In the genomic region with DNA sequence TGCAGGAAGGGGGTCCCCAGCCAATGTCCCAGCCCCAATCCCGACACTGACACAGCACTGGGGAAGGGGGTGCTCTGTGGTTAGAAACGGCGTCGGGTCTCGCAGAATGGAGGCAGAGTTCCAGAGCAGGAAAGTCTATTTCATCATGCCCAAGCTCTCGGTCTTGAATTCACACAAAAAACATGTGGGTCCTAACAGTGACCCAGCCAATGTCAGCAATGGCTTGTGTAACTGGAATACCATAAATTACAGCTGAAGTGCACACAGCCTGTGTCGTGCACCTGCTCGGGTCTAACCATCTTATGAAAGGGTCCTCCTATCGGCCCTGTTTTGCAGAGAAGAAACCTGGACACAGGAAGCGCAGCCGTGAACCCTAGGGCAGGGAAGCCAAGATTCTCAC, we compare ENCODE assay signal across 22 cellular contexts.
"Had no signal": no experiment of that assay in that cellular context is flagged by ENCODE, and none has a peak within 500 bp of the region (broad histone marks: within the 10 kb centered on the region; RNA-seq: fewer than 3 reads in every experiment).

No MANE protein-coding gene starts in this region.

- H2AFZ ChIP-seq: hepatocyte had no signal

- ATAC-seq: activated CD8-positive, alpha-beta T cell treated with anti-CD3 and anti-CD28 coated beads, Interleukin-2, amount 10 ng/mL, durations not matched to agents 7 days and 5 days; activated T-helper 17 cell treated with anti-CD3 and anti-CD28 coated beads, Interleukin-2, amount 50 U/mL, for 72 hours; effector memory CD8-positive, alpha-beta T cell; esophagus mucosa; left ventricle myocardium superior; natural killer cell had no signal

- H3K79me2 ChIP-seq: hepatocyte had no signal

- H3K36me3 ChIP-seq: adrenal gland, ascending aorta, brain microvascular endothelial cell, prostate gland, tibial artery had no signal

- H3K27me3 ChIP-seq: ascending aorta, brain microvascular endothelial cell, hepatocyte had no signal

- DNase-seq: activated CD4-positive, alpha-beta T cell treated with anti-CD3 and anti-CD28 coated beads, Interleukin-2, amount 10 ng/mL, durations not matched to agents 7 days and 5 days; activated CD4-positive, CD25-positive, alpha-beta regulatory T cell treated with anti-CD3 and anti-CD28 coated beads, Interleukin-2, amount 50 U/mL, for 72 hours; activated CD8-positive, alpha-beta T cell treated with anti-CD3 and anti-CD28 coated beads, Interleukin-2, amount 10 ng/mL, durations not matched to agents 7 days and 5 days; activated T-cell treated with anti-CD3 and anti-CD28 coated beads, Interleukin-2, amount 50 U/mL, for 24 hours; adrenal gland; brain microvascular endothelial cell; effector memory CD8-positive, alpha-beta T cell; foreskin melanocyte; immature natural killer cell; kidney glomerular epithelial cell; left ventricle myocardium superior; mammary epithelial cell; natural killer cell; stimulated activated CD4-positive, alpha-beta T cell treated with anti-CD3 and anti-CD28 coated beads, Interleukin-4, amount 100 ng/mL, for 24 hours; stimulated activated naive CD4-positive, alpha-beta T cell treated with Interleukin-2 at 50 U/mL for 16 hours had no signal

- H3K4me2 ChIP-seq: hepatocyte had no signal

- H3K4me3 ChIP-seq: adrenal gland, ascending aorta, hepatocyte, prostate gland, tibial artery had no signal

- H3K9me3 ChIP-seq: adrenal gland, ascending aorta, prostate gland, tibial artery had no signal

- H3K27ac ChIP-seq: adrenal gland, ascending aorta, brain microvascular endothelial cell, hepatocyte, prostate gland, tibial artery, VCaP had no signal

- H3K4me1 ChIP-seq: adrenal gland, ascending aorta, prostate gland, tibial artery had no signal
